ENCODE assay signal across 22 cellular contexts in genomic region chr7:124697746-124698145, GRCh38.
"Had no signal": no experiment of that assay in that cellular context is flagged by ENCODE, and none has a peak within 500 bp of the region (broad histone marks: within the 10 kb centered on the region; RNA-seq: fewer than 3 reads in every experiment).

No MANE protein-coding gene starts in this region.

- H3K27me3 ChIP-seq: MG63, SJSA1 had no signal

- H3K9me3 ChIP-seq: MG63, SJSA1 had no signal

- FAIRE-seq: HTR-8/SVneo, RCC 7860 had no signal

- H3K4me3 ChIP-seq: MG63, SJSA1, SK-N-MC had no signal

- H3K27ac ChIP-seq: HL-60, SJSA1, SK-N-MC had no signal

- DNase-seq: Karpas-422, KG1, MG63, NCI-H1092, NCI-H1436, NCI-H187, NCI-H2081, NCI-H2171 treated with DMSO at 0.1 percent for 48 hours, NCI-H345, NCI-H446 treated with DMSO at 0.1 percent for 48 hours, NCI-H510A treated with DMSO at 0.1 percent for 48 hours, NCI-H526, NCI-H82, Right ventricle myocardium superior, RPMI8226, SIG-M5, T-helper 2 cell had no signal

- H3K4me1 ChIP-seq: SJSA1 had no signal

- H3K36me3 ChIP-seq: MG63, SJSA1 had no signal
